1 cellular context compared by ENCODE assay signal in the genomic region with DNA sequence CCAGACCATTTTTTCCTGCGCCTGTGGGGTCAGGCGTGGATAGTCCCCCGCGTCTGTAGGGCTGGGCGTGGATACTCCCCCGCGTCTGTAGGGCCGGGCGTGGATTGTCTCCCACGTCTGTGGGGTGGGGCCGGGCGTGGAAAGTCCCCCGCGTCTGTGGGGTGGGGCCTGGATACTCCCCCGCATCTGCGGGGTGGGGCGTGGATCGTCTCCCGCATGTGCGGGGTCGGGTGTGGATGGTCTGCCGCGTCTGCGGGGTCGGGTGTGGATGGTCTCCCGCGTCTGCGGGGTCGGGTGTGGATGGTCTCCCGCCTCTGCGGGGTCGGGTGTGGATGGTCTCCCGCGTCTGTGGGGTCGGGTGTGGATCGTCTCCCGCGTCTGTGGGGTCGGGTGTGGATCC.
TF ChIP-seq lines count a peak whose summit lies in the region.

No MANE protein-coding gene starts in this region.

TF ChIP-seq in WTC11, 78 proteins besides CTCF, POLR2A, EP300 and RAD21 (continued from another document):
- TF ChIP-seq FOXP4 (CRISPR knock-in tag; IDR thresholded peaks at IDR 0.05) = no peak
- TF ChIP-seq ZNF219 (CRISPR knock-in tag; IDR thresholded peaks at IDR 0.05; ENCODE audit: borderline replicate concordance) = no peak
- no peak for TF ChIP-seq ESRRA (CRISPR knock-in tag; IDR thresholded peaks at IDR 0.05; ENCODE audit: borderline replicate concordance)
- TF ChIP-seq IRF2 (CRISPR knock-in tag; IDR thresholded peaks at IDR 0.05; ENCODE audit: borderline replicate concordance, low read depth) = no peak
- no peak for TF ChIP-seq ELF4 (CRISPR knock-in tag; IDR thresholded peaks at IDR 0.05; ENCODE audit: low read depth)
- no peak for TF ChIP-seq USF1 (CRISPR knock-in tag; IDR thresholded peaks at IDR 0.05)
